In genomic region chr15:60563066-60563465, GRCh38 we compare ENCODE assay signal across 1 cellular context.
TF ChIP-seq lines count a peak whose summit lies in the region.

No MANE protein-coding gene starts in this region.

TF ChIP-seq in SK-N-SH, 30 proteins besides CTCF, POLR2A, EP300 and RAD21:
- TF ChIP-seq MXI1 (IDR thresholded peaks at IDR 0.05; ENCODE audit: low read depth, low read length) (no peak), NFIC (IDR thresholded peaks at IDR 0.05; ENCODE audit: borderline replicate concordance) (no peak), SIN3A (IDR thresholded peaks at IDR 0.05; ENCODE audit: borderline replicate concordance, low read depth, low read length) (no peak), FOXJ3 (CRISPR knock-in tag; IDR thresholded peaks at IDR 0.05) (no peak), GABPA (IDR thresholded peaks at IDR 0.05; ENCODE audit: low read depth) (no peak), RCOR1 (IDR thresholded peaks at IDR 0.05; ENCODE audit: low read length) (no peak)
